ENCODE assay signal across 23 cellular contexts in the genomic region with DNA sequence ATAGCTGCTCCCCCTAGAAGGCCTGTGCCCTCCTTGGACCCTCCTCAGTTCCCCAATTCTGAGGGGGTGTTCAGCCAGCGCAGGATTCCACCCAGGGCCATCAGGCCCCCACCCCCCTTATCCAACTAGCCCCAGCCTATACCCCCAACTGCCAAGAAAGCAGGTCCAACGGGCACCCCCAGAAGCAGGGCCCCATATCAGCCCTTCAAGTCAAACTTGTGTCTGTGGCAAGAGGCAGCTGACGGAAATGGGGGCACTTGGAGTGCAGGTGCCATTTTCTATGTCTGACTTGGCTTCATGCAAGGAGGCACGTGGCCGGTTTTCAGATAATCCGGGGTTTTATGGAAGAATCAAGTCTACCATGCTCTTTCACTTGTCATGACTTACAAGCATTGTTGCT.
"Had no signal": no experiment of that assay in that cellular context is flagged by ENCODE, and none has a peak within 500 bp of the region (broad histone marks: within the 10 kb centered on the region; RNA-seq: fewer than 3 reads in every experiment).

No MANE protein-coding gene starts in this region.

- H3K27ac Mint-ChIP-seq: dendritic cell treated with granulocyte-macrophage colony-stimulating factor and Interleukin-4, amounts not matched to agents 40 ng/mL and 50 ng/mL, for 4 days; effector memory CD8-positive, alpha-beta T cell; natural killer cell; progenitor cell of endocrine pancreas; stimulated activated naive CD8-positive, alpha-beta T cell treated with anti-CD3 and anti-CD28 coated beads, Interleukin-15, Interleukin-2, amounts not matched to agents 100 ng/mL and 50 ng/mL, for 24 hours had no signal

- H3K36me3 Mint-ChIP-seq: natural killer cell had no signal

- H3K4me3 ChIP-seq: esophagus muscularis mucosa, gastrocnemius medialis, heart right ventricle, mucosa of descending colon, ovary, tibial artery, upper lobe of left lung, vagina had no signal

- H3K9me3 Mint-ChIP-seq: dendritic cell treated with granulocyte-macrophage colony-stimulating factor and Interleukin-4, amounts not matched to agents 40 ng/mL and 50 ng/mL, for 4 days; effector memory CD8-positive, alpha-beta T cell; natural killer cell; neural crest cell; stimulated activated naive CD8-positive, alpha-beta T cell treated with anti-CD3 and anti-CD28 coated beads, Interleukin-15, Interleukin-2, amounts not matched to agents 100 ng/mL and 50 ng/mL, for 24 hours had no signal

- H3K27ac ChIP-seq: epithelial cell of prostate, esophagus muscularis mucosa, gastrocnemius medialis, heart right ventricle, ovary, tibial artery, upper lobe of left lung, vagina had no signal

- H3K4me1 Mint-ChIP-seq: neural crest cell had no signal

- ATAC-seq: effector memory CD8-positive, alpha-beta T cell; gastrocnemius medialis; heart right ventricle; left lobe of liver; mucosa of descending colon; natural killer cell; right cardiac atrium had no signal

- H3K36me3 ChIP-seq: esophagus muscularis mucosa, gastrocnemius medialis, heart right ventricle, ovary, tibial artery, upper lobe of left lung, vagina had no signal

- H3K27me3 ChIP-seq: ovary, upper lobe of left lung, vagina had no signal

- H3K4me3 Mint-ChIP-seq: dendritic cell treated with granulocyte-macrophage colony-stimulating factor and Interleukin-4, amounts not matched to agents 40 ng/mL and 50 ng/mL, for 4 days; effector memory CD8-positive, alpha-beta T cell; natural killer cell; neural crest cell; stimulated activated naive CD8-positive, alpha-beta T cell treated with anti-CD3 and anti-CD28 coated beads, Interleukin-15, Interleukin-2, amounts not matched to agents 100 ng/mL and 50 ng/mL, for 24 hours had no signal

- H3K27me3 Mint-ChIP-seq: stimulated activated naive CD8-positive, alpha-beta T cell treated with anti-CD3 and anti-CD28 coated beads, Interleukin-15, Interleukin-2, amounts not matched to agents 100 ng/mL and 50 ng/mL, for 24 hours had no signal

- DNase-seq: effector memory CD8-positive, alpha-beta T cell; gastrocnemius medialis; heart right ventricle; hypothalamus; kidney glomerular epithelial cell; mammary epithelial cell; mucosa of descending colon; natural killer cell; ovary; right cardiac atrium; small intestine; stimulated activated CD4-positive, alpha-beta T cell treated with anti-CD3 and anti-CD28 coated beads, Interleukin-2, amount 100 ng/mL, for 48 hours; tibial artery; upper lobe of left lung had no signal

- H3K9me3 ChIP-seq: esophagus muscularis mucosa, gastrocnemius medialis, heart right ventricle, mucosa of descending colon, ovary, tibial artery, upper lobe of left lung, vagina had no signal

- FAIRE-seq: islet of Langerhans, small intestine had no signal

- H3K4me1 ChIP-seq: esophagus muscularis mucosa, gastrocnemius medialis, heart right ventricle, tibial artery, upper lobe of left lung, vagina had no signal
